27 cellular contexts compared by ENCODE assay signal in the genomic region with DNA sequence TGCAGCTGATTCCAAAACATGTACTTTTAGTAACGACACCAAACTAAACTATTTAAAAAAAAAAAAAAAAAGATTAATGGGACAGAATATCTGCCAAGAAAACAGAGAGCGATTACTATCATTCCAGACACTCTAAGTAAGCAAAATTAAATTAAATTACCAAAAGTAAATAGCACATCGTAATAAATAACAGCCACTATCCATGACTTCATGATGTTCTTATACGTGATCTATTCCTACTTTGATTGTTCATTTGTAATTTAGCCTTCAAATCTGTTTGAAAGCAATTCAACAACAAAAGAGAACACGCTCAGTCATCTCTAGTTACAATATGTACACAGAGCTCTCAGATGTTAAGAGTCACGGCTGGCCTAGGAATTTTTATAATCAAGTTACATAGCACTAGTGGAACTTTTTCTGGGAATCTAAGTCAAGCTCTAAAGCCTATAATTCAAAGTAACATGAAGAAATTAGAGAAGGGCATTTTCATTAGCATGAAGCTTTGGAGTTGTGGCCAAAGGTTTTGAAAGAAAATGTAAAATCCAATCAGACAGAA.
DNase-seq lines count a peak whose midpoint lies in the region; ATAC-seq and TF ChIP-seq lines count a peak whose summit lies in the region.
"Had no signal": no experiment of that assay in that cellular context is flagged by ENCODE, and none has a peak within 500 bp of the region (broad histone marks: within the 10 kb centered on the region; RNA-seq: fewer than 3 reads in every experiment).

No MANE protein-coding gene starts in this region.

- no peak overlapping the region for H3K4me3 ChIP-seq in fibroblast of mammary gland (ENCODE audit: control insufficient read depth, low read depth, low read length)
- H3K4me3 ChIP-seq: neural progenitor cell, pancreas, Peyer's patch, smooth muscle cell had no signal

- DNase-seq in DMS153 (lab: John Stamatoyannopoulos, UW): peak; percentile 32
- no peak for DNase-seq in DMS153 treated with DMSO at 0.1 percent for 48 hours (lab: John Stamatoyannopoulos, UW; ENCODE audit: unreplicated experiment)
- peak; percentile 88 for DNase-seq in NCI-H146 treated with DMSO at 0.1 percent for 48 hours (lab: John Stamatoyannopoulos, UW; ENCODE audit: unreplicated experiment)
- DNase-seq in NCI-H774 (lab: John Stamatoyannopoulos, UW): peak; percentile 56
- peak; percentile 34 for DNase-seq in fibroblast of mammary gland (ENCODE audit: low read depth)
- no peak for DNase-seq in stimulated activated CD8-positive, alpha-beta memory T cell treated with anti-CD3 and anti-CD28 coated beads, Interleukin-4, amount 100 ng/mL, for 48 hours
- DNase-seq in NCI-H1694 treated with DMSO at 0.1 percent for 48 hours (lab: John Stamatoyannopoulos, UW): no peak
- DNase-seq: activated CD4-positive, alpha-beta T cell treated with anti-CD3 and anti-CD28 coated beads, Interleukin-2, amount 10 ng/mL, durations not matched to agents 7 days and 5 days; activated effector memory CD4-positive, alpha-beta T cell treated with anti-CD3 and anti-CD28 coated beads, Interleukin-2, amount 50 U/mL, for 16 hours; activated T-cell treated with anti-CD3 and anti-CD28 coated beads, Interleukin-2, amount 50 U/mL, for 1 hour; C1 segment of cervical spinal cord; COR-L47; DND-41; immature natural killer cell; NCI-H187; NCI-H524; pancreas; Peyer's patch; SIG-M5; stimulated activated CD4-positive, alpha-beta T cell treated with anti-CD3 and anti-CD28 coated beads, Interleukin-1b, Interleukin-23, amount 100 ng/mL, for 48 hours; T1000 had no signal

- no peak for ATAC-seq in GM18867 (IDR thresholded peaks at IDR 0.05; ENCODE audit: unreplicated experiment)
- ATAC-seq: HepG2, left lobe of liver, pancreas, WTC11 had no signal

- TF ChIP-seq CTCF in fibroblast of mammary gland (conservative IDR thresholded peaks at IDR 0.05; ENCODE audit: control insufficient read depth, insufficient read depth, low read depth, low read length): no peak

Comparison
In these comparisons a context has a peak if more than half of its experiments do, and no peak if none do; other contexts are left out.
1. DNase-seq: peak in DMS153 (single experiment), NCI-H146 treated with DMSO at 0.1 percent for 48 hours (single experiment), NCI-H774 (single experiment) and fibroblast of mammary gland (single experiment); none in DMS153 treated with DMSO at 0.1 percent for 48 hours (single experiment), stimulated activated CD8-positive, alpha-beta memory T cell treated with anti-CD3 and anti-CD28 coated beads, Interleukin-4, amount 100 ng/mL, for 48 hours (single experiment) and NCI-H1694 treated with DMSO at 0.1 percent for 48 hours (single experiment).